8 cellular contexts compared by ENCODE assay signal in the genomic region with DNA sequence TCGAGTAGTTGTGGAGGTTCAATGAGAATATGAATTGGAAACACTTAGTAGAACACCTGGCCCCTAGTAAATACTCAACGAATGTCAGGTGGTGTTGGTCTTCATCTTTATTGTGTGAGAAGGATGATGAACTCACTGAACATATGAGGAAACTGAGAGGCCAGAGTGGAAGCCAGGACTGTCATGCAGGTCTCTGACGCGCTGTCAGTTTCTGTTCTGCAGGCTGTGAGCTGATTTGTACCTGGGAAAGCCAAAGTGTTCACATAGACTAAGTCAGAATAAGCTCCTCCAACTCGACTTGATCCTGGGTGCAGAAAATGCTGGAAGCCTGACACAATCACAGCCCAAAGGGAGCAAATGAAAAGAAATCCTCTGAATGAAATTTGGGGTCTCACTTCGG.
A peak's percentile ranks its signal among the peaks of the same experiment; 100 is the strongest.
DNase-seq lines count a peak whose midpoint lies in the region; ATAC-seq and TF ChIP-seq lines count a peak whose summit lies in the region.

No MANE protein-coding gene starts in this region.

- H3K27ac ChIP-seq in HUES48 (ENCODE audit: low read depth, low read length) = peak overlapping the region; percentile 83

- no peaks in the 10 kb centered on the region for H3K36me3 Mint-ChIP-seq in dendritic cell treated with granulocyte-macrophage colony-stimulating factor and Interleukin-4, amounts not matched to agents 40 ng/mL and 50 ng/mL, for 4 days (ENCODE audit: low read depth)

- no peak overlapping the region for H3K4me3 ChIP-seq in HUES48 (ENCODE audit: low read depth, low read length)
- H3K4me3 ChIP-seq in retinal pigment epithelial cell (ENCODE audit: low read length) = peak overlapping the region; percentile 40

- no peak overlapping the region for H3K9ac ChIP-seq in HUES48 (ENCODE audit: low read depth, low read length)

- peaks cover 83% of the 10 kb centered on the region for H3K4me1 Mint-ChIP-seq in dendritic cell treated with granulocyte-macrophage colony-stimulating factor and Interleukin-4, amounts not matched to agents 40 ng/mL and 50 ng/mL, for 4 days (ENCODE audit: low read depth)

- no peaks in the 10 kb centered on the region for H3K9me3 ChIP-seq in HUES48 (ENCODE audit: control insufficient read depth, insufficient read depth, low read length)

- no peaks in the 10 kb centered on the region; the same call in 1 of the 2 replicates for H3K27me3 ChIP-seq in HUES48 (ENCODE audit: control insufficient read depth, insufficient read depth, low read length)

- intact Hi-C loops in dendritic cell treated with granulocyte-macrophage colony-stimulating factor and Interleukin-4, amounts not matched to agents 40 ng/mL and 50 ng/mL, for 4 days (cut with micrococcal nuclease) = no loop called here

- no peak for DNase-seq in retinal pigment epithelial cell (ENCODE audit: low read depth)
- no peak for DNase-seq in SHP77 treated with DMSO at 0.1 percent for 48 hours (lab: John Stamatoyannopoulos, UW)
- DNase-seq in midbrain (lab: John Stamatoyannopoulos, UW) = no peak
- no peak for DNase-seq in NCI-H2196 (lab: John Stamatoyannopoulos, UW; ENCODE audit: unreplicated experiment)
- DNase-seq in germinal center (ENCODE audit: low spot score) = no peak

- ATAC-seq in GM18867 (IDR thresholded peaks at IDR 0.05; ENCODE audit: unreplicated experiment) = peak; percentile 72

- peak overlapping the region; percentile 93 for H3K27ac Mint-ChIP-seq in dendritic cell treated with granulocyte-macrophage colony-stimulating factor and Interleukin-4, amounts not matched to agents 40 ng/mL and 50 ng/mL, for 4 days

- no peaks in the 10 kb centered on the region for H3K36me3 ChIP-seq in HUES48 (ENCODE audit: control insufficient read depth, insufficient read depth, low read length)

- H3K27me3 Mint-ChIP-seq in dendritic cell treated with granulocyte-macrophage colony-stimulating factor and Interleukin-4, amounts not matched to agents 40 ng/mL and 50 ng/mL, for 4 days = no peaks in the 10 kb centered on the region

- no peak overlapping the region for H3K4me3 Mint-ChIP-seq in dendritic cell treated with granulocyte-macrophage colony-stimulating factor and Interleukin-4, amounts not matched to agents 40 ng/mL and 50 ng/mL, for 4 days

- TF ChIP-seq CTCF in retinal pigment epithelial cell (conservative IDR thresholded peaks at IDR 0.05; ENCODE audit: low read depth, low read length) = no peak

- peaks cover 20% of the 10 kb centered on the region for H3K4me1 ChIP-seq in HUES48 (ENCODE audit: control insufficient read depth, insufficient read depth, low read length)

- H3K9me3 Mint-ChIP-seq in dendritic cell treated with granulocyte-macrophage colony-stimulating factor and Interleukin-4, amounts not matched to agents 40 ng/mL and 50 ng/mL, for 4 days = no peaks in the 10 kb centered on the region
